In the genomic region with DNA sequence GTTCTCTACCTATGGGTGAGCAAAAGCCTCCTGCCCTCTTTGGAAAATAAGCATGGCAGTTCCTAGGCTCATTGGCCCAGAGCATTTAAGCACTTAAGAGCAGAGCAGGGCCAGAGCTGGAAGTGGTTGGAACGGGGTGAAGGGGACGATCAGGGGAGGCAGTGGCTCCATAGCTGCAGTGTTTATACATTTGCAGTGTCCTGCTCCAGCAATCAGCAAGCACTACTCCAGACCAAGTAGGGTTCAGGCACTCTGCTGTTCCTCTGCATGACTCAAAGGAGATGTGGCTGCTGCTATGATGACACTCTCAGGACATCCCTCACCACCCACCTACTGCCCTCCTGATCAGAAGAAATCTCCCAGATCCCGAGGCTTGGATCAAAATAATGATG, we compare ENCODE assay signal across 2 cellular contexts.
TF ChIP-seq lines count a peak whose summit lies in the region.

No MANE protein-coding gene starts in this region.

TF ChIP-seq in A549, 52 proteins besides CTCF, POLR2A, EP300 and RAD21 (continued from another document):
- TF ChIP-seq, protein P1, sequence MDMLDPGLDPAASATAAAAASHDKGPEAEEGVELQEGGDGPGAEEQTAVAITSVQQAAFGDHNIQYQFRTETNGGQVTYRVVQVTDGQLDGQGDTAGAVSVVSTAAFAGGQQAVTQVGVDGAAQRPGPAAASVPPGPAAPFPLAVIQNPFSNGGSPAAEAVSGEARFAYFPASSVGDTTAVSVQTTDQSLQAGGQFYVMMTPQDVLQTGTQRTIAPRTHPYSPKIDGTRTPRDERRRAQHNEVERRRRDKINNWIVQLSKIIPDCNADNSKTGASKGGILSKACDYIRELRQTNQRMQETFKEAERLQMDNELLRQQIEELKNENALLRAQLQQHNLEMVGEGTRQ (IDR thresholded peaks at IDR 0.05), result no peak
- TF ChIP-seq KDM1A (IDR thresholded peaks at IDR 0.05; ENCODE audit: low read depth) (no peak), GATA3 (IDR thresholded peaks at IDR 0.05; ENCODE audit: borderline replicate concordance) (no peak), HOXB13 (CRISPR knock-in tag; IDR thresholded peaks at IDR 0.05; ENCODE audit: low read depth) (no peak), EHMT2 (IDR thresholded peaks at IDR 0.05; ENCODE audit: low read depth) (no peak), CBX2 (IDR thresholded peaks at IDR 0.05; ENCODE audit: borderline replicate concordance, low read depth) (no peak), CBX8 (IDR thresholded peaks at IDR 0.05) (no peak), CEBPB (IDR thresholded peaks at IDR 0.05) (no peak), CHD2 (IDR thresholded peaks at IDR 0.05; ENCODE audit: low read length, partially characterized antibody) (no peak), ZNF302 (CRISPR knock-in tag; IDR thresholded peaks at IDR 0.05) (no peak)

TF ChIP-seq in HepG2, 621 proteins besides CTCF, POLR2A, EP300 and RAD21 (continued from another document):
- TF ChIP-seq SOX6 (IDR thresholded peaks at IDR 0.05), result no peak
- TF ChIP-seq SOX6 (CRISPR knock-in tag; IDR thresholded peaks at IDR 0.05), result 0 out of 2 replicates have a peak, but pooled peaks have one; percentile 2
TF ChIP-seq in HepG2: peak in this region for 1.
